ENCODE assay signal across 26 cellular contexts in genomic region chr17:43987131-43988021, GRCh38. TPM values are rescaled to one million over a fixed set of nuclear protein-coding genes. Genes with fewer than 3 reads are reported as not detected.
"Had no signal": no experiment of that assay in that cellular context is flagged by ENCODE, and none has a peak within 500 bp of the region (broad histone marks: within the 10 kb centered on the region; RNA-seq: fewer than 3 reads in every experiment).

No MANE protein-coding gene starts in this region.

- H3K27ac Mint-ChIP-seq: activated CD4-positive, alpha-beta T cell treated with anti-CD3 and anti-CD28 coated beads, Interleukin-2, amount 10 ng/mL, durations not matched to agents 7 days and 5 days; activated CD8-positive, alpha-beta T cell treated with anti-CD3 and anti-CD28 coated beads, Interleukin-2, amount 10 ng/mL, durations not matched to agents 7 days and 5 days; nephron progenitor cell; type B pancreatic cell had no signal

- H3K36me3 Mint-ChIP-seq: type B pancreatic cell had no signal

- H3K4me3 ChIP-seq: coronary artery, gastroesophageal sphincter, hepatocyte, prostate gland, right lobe of liver, smooth muscle cell, stomach had no signal

- H3K27me3 ChIP-seq: right lobe of liver had no signal

- H3K4me3 Mint-ChIP-seq: activated CD4-positive, alpha-beta T cell treated with anti-CD3 and anti-CD28 coated beads, Interleukin-2, amount 10 ng/mL, durations not matched to agents 7 days and 5 days; activated CD8-positive, alpha-beta T cell treated with anti-CD3 and anti-CD28 coated beads, Interleukin-2, amount 10 ng/mL, durations not matched to agents 7 days and 5 days; central memory CD8-positive, alpha-beta T cell; nephron progenitor cell; type B pancreatic cell had no signal

- H3K4me1 ChIP-seq: prostate gland had no signal

- ATAC-seq: activated CD4-positive, CD25-positive, alpha-beta regulatory T cell treated with anti-CD3 and anti-CD28 coated beads, Interleukin-2, amount 50 U/mL, for 24 hours; activated CD8-positive, alpha-beta T cell treated with anti-CD3 and anti-CD28 coated beads, Interleukin-2, amount 10 ng/mL, durations not matched to agents 7 days and 5 days; gastroesophageal sphincter; left colon; right lobe of liver had no signal

- H3K9me3 Mint-ChIP-seq: activated CD4-positive, alpha-beta T cell treated with anti-CD3 and anti-CD28 coated beads, Interleukin-2, amount 10 ng/mL, durations not matched to agents 7 days and 5 days; central memory CD8-positive, alpha-beta T cell; nephron progenitor cell; type B pancreatic cell had no signal

- H3K27ac ChIP-seq: brain microvascular endothelial cell, coronary artery, gastroesophageal sphincter, hepatocyte, prostate gland, right lobe of liver, stomach had no signal

- H3K9me3 ChIP-seq: gastroesophageal sphincter, prostate gland, right lobe of liver, stomach had no signal

- DNase-seq: activated CD4-positive, alpha-beta T cell treated with anti-CD3 and anti-CD28 coated beads, Interleukin-2, amount 10 ng/mL, durations not matched to agents 7 days and 5 days; activated CD8-positive, alpha-beta memory T cell treated with anti-CD3 and anti-CD28 coated beads, Interleukin-2, amount 50 U/mL, for 48 hours; activated CD8-positive, alpha-beta T cell treated with anti-CD3 and anti-CD28 coated beads, Interleukin-2, amount 10 ng/mL, durations not matched to agents 7 days and 5 days; activated effector memory CD4-positive, alpha-beta T cell treated with Interleukin-2 at 50 U/mL for 16 hours; activated naive CD4-positive, alpha-beta T cell treated with anti-CD3 and anti-CD28 coated beads, Interleukin-2, amount 50 U/mL, for 16 hours; activated T-cell treated with anti-CD3 and anti-CD28 coated beads, Interleukin-2, amount 50 U/mL, for 48 hours; aorta; brain microvascular endothelial cell; left colon; midbrain; nephron progenitor cell; right lobe of liver; stimulated activated CD4-positive, alpha-beta T cell treated with anti-CD3 and anti-CD28 coated beads, Interleukin-4, amount 100 ng/mL, for 1 hour; stomach had no signal

- H3K36me3 ChIP-seq: brain microvascular endothelial cell, gastroesophageal sphincter, prostate gland, right lobe of liver, stomach had no signal

- H3K4me1 Mint-ChIP-seq: central memory CD8-positive, alpha-beta T cell had no signal

RNA-seq across cellular contexts. Expression of gene PYY, which starts 33.6 kb away (rescaled TPM):
- total RNA-seq: activated CD4-positive, alpha-beta T cell treated with anti-CD3 and anti-CD28 coated beads, Interleukin-2, amount 10 ng/mL, durations not matched to agents 7 days and 5 days; activated CD8-positive, alpha-beta T cell treated with anti-CD3 and anti-CD28 coated beads, Interleukin-2, amount 10 ng/mL, durations not matched to agents 7 days and 5 days; aorta; gastroesophageal sphincter; hepatocyte; lung microvascular endothelial cell; occipital lobe; prostate gland; right lobe of liver; smooth muscle cell; T-helper 1 cell treated with Interleukin-12 subunit alpha and Interleukin-12 subunit beta and Interleukin-4 antibody, amounts not matched to agents 30 ng/mL and 1 ng/mL, for 36 hours; temporal lobe had no signal

RNA-seq across cellular contexts. Expression of gene PPY, which starts 45.1 kb away (rescaled TPM):
- total RNA-seq: activated CD4-positive, alpha-beta T cell treated with anti-CD3 and anti-CD28 coated beads, Interleukin-2, amount 10 ng/mL, durations not matched to agents 7 days and 5 days; activated CD8-positive, alpha-beta T cell treated with anti-CD3 and anti-CD28 coated beads, Interleukin-2, amount 10 ng/mL, durations not matched to agents 7 days and 5 days; aorta; gastroesophageal sphincter; hepatocyte; lung microvascular endothelial cell; occipital lobe; prostate gland; right lobe of liver; smooth muscle cell; stomach; T-helper 1 cell treated with Interleukin-12 subunit alpha and Interleukin-12 subunit beta and Interleukin-4 antibody, amounts not matched to agents 30 ng/mL and 1 ng/mL, for 36 hours; temporal lobe had no signal
